23 cellular contexts compared by ENCODE assay signal in genomic region chr9:112872019-112872418, GRCh38. TPM values are rescaled to one million over a fixed set of nuclear protein-coding genes. Genes with fewer than 3 reads are reported as not detected.
"Had no signal": no experiment of that assay in that cellular context is flagged by ENCODE, and none has a peak within 500 bp of the region (broad histone marks: within the 10 kb centered on the region; RNA-seq: fewer than 3 reads in every experiment).

No MANE protein-coding gene starts in this region.

- ATAC-seq: activated CD4-positive, CD25-positive, alpha-beta regulatory T cell treated with anti-CD3 and anti-CD28 coated beads, Interleukin-2, amount 50 U/mL, for 24 hours; left lung; mucosa of descending colon; natural killer cell had no signal

- H3K27me3 Mint-ChIP-seq: activated naive CD8-positive, alpha-beta T cell treated with anti-CD3 and anti-CD28 coated beads for 36 hours had no signal

- DNase-seq: activated CD4-positive, alpha-beta T cell treated with anti-CD3 and anti-CD28 coated beads, Interleukin-2, amount 50 U/mL, for 1 hour; activated CD8-positive, alpha-beta memory T cell treated with anti-CD3 and anti-CD28 coated beads for 24 hours; activated naive CD8-positive, alpha-beta T cell treated with anti-CD3 and anti-CD28 coated beads for 36 hours; brain microvascular endothelial cell; cortex of kidney; effector CD8-positive, alpha-beta T cell; esophagus squamous epithelium; hippocampal formation; kidney; left lung; mammary epithelial cell; mucosa of descending colon; natural killer cell; stimulated activated CD4-positive, alpha-beta T cell treated with anti-CD3 and anti-CD28 coated beads, Interleukin-15, amount 100 ng/mL, for 24 hours; stimulated activated CD4-positive, alpha-beta T cell treated with anti-CD3 and anti-CD28 coated beads, Interleukin-4, amount 100 ng/mL, for 1 hour; stimulated activated naive CD4-positive, alpha-beta T cell treated with Interleukin-2 at 50 U/mL for 16 hours; substantia nigra; T-helper 2 cell; upper lobe of left lung had no signal

- H3K27ac Mint-ChIP-seq: activated naive CD8-positive, alpha-beta T cell treated with anti-CD3 and anti-CD28 coated beads for 36 hours; natural killer cell had no signal

- H3K36me3 Mint-ChIP-seq: natural killer cell had no signal

- H3K4me3 ChIP-seq: esophagus squamous epithelium, left lung, mucosa of descending colon, right atrium auricular region, upper lobe of left lung had no signal

- H3K4me1 Mint-ChIP-seq: natural killer cell had no signal

- H3K4me3 Mint-ChIP-seq: activated naive CD8-positive, alpha-beta T cell treated with anti-CD3 and anti-CD28 coated beads for 36 hours; natural killer cell had no signal

- H3K9me3 Mint-ChIP-seq: activated naive CD8-positive, alpha-beta T cell treated with anti-CD3 and anti-CD28 coated beads for 36 hours; natural killer cell had no signal

RNA-seq across cellular contexts. Expression of gene SLC46A2, which starts 18.7 kb away (rescaled TPM):
- total RNA-seq: activated naive CD8-positive, alpha-beta T cell treated with anti-CD3 and anti-CD28 coated beads for 36 hours; endothelial cell of umbilical vein; fibroblast of villous mesenchyme; mammary epithelial cell had no signal
